13 cellular contexts compared by ENCODE assay signal in the genomic region with DNA sequence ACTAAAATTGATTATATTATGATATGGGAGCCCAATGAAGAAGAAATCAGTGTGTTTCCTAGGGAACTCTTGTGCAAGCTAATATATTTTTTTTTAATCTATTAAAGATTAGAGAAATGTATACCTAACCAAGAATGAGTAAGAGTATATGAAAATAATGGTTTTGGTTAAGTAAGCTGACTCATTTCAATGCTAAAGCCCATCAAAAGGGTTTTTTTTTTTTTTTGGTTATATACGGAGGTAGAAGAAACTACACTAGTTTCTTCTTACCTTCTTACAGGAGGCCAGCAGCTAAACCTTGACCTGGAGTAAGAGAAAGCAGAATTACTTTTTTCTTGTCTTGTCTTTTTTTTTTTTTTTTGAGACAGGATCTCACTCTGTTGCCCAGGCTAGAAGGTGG. TPM values are rescaled to one million over a fixed set of nuclear protein-coding genes. Genes with fewer than 3 reads are reported as not detected.
A peak's percentile ranks its signal among the peaks of the same experiment; 100 is the strongest.
DNase-seq lines count a peak whose midpoint lies in the region; ATAC-seq and TF ChIP-seq lines count a peak whose summit lies in the region.
"Had no signal": no experiment of that assay in that cellular context is flagged by ENCODE, and none has a peak within 500 bp of the region (broad histone marks: within the 10 kb centered on the region; RNA-seq: fewer than 3 reads in every experiment).

No MANE protein-coding gene starts in this region.

- no peaks in the 10 kb centered on the region for H3K4me1 Mint-ChIP-seq in nephron progenitor cell
- H3K4me1 Mint-ChIP-seq: immature natural killer cell had no signal

- peaks cover 35% of the 10 kb centered on the region for H3F3A ChIP-seq in DOHH2 (ENCODE audit: control insufficient read depth, insufficient read depth)

- no peaks in the 10 kb centered on the region for H4K20me1 ChIP-seq in DOHH2 (ENCODE audit: control insufficient read depth, insufficient read depth, low read depth, low read length)

- H3K36me3 ChIP-seq in DOHH2 (ENCODE audit: control insufficient read depth, low read length) (peaks cover 6% of the 10 kb centered on the region; the same call in 1 of the 2 replicates), SJCRH30 (0 out of 2 replicates have a peak, but pooled peaks cover 6% of the 10 kb centered on the region)

- peak overlapping the region; percentile 93 for H3K4me2 ChIP-seq in DOHH2 (ENCODE audit: low read length)

- no peak for TF ChIP-seq CTCF in DOHH2 (IDR thresholded peaks at IDR 0.05; ENCODE audit: low read depth, low read length, poor library complexity, severe bottlenecking)
- no peak for TF ChIP-seq CTCF in nephron progenitor cell (IDR thresholded peaks at IDR 0.05)

- H3K9me3 ChIP-seq in DOHH2 (ENCODE audit: control insufficient read depth, insufficient read depth, low read length) (no peaks in the 10 kb centered on the region), SJCRH30 (replicated peaks) (no peaks in the 10 kb centered on the region)
- H3K9me3 ChIP-seq: body of pancreas had no signal

- H3K9me2 ChIP-seq in DOHH2 (replicated peaks; ENCODE audit: control insufficient read depth, low read length) = no peaks in the 10 kb centered on the region

- no peaks in the 10 kb centered on the region for H3K27me3 Mint-ChIP-seq in nephron progenitor cell (ENCODE audit: low read depth, poor library complexity)

- no peak overlapping the region for H3K27ac Mint-ChIP-seq in nephron progenitor cell
- H3K27ac Mint-ChIP-seq: immature natural killer cell, natural killer cell had no signal

- no peaks in the 10 kb centered on the region for H3K36me3 Mint-ChIP-seq in nephron progenitor cell (ENCODE audit: low read depth)
- H3K36me3 Mint-ChIP-seq: immature natural killer cell, natural killer cell had no signal

- H3K9me3 Mint-ChIP-seq in nephron progenitor cell = no peaks in the 10 kb centered on the region
- H3K9me3 Mint-ChIP-seq: immature natural killer cell, natural killer cell had no signal

- H3K79me2 ChIP-seq in DOHH2 (ENCODE audit: control insufficient read depth, low read length) = peaks cover 90% of the 10 kb centered on the region

- ATAC-seq in GM18907 (IDR thresholded peaks at IDR 0.05; ENCODE audit: unreplicated experiment) (peak; percentile 89), GM21825 (IDR thresholded peaks at IDR 0.05; ENCODE audit: unreplicated experiment) (peak; percentile 64), HG03280 (IDR thresholded peaks at IDR 0.05; ENCODE audit: unreplicated experiment) (peak; percentile 78)
- ATAC-seq: body of pancreas, HCT116, natural killer cell had no signal

- H3K27ac ChIP-seq in DOHH2 (ENCODE audit: low read depth, low read length) = no peak overlapping the region
- H3K27ac ChIP-seq in SJCRH30 = no peak overlapping the region
- H3K27ac ChIP-seq: body of pancreas had no signal

- H3K4me3 ChIP-seq in DOHH2 (ENCODE audit: low read length) (no peak overlapping the region), SJCRH30 (no peak overlapping the region)
- H3K4me3 ChIP-seq: body of pancreas had no signal

- no peak for DNase-seq in inferior parietal cortex (ENCODE audit: extremely low spot score)
- no peak for DNase-seq in RPMI8226
- no peak for DNase-seq in SJCRH30
- no peak for DNase-seq in nephron progenitor cell
- DNase-seq: body of pancreas, immature natural killer cell, natural killer cell, NCI-H524 treated with DMSO at 0.1 percent for 48 hours had no signal

- H3K4me1 ChIP-seq in DOHH2 (ENCODE audit: control insufficient read depth, low read length) (peaks cover 69% of the 10 kb centered on the region), SJCRH30 (no peaks in the 10 kb centered on the region)

- H3K4me3 Mint-ChIP-seq in nephron progenitor cell = no peak overlapping the region
- H3K4me3 Mint-ChIP-seq: immature natural killer cell, natural killer cell had no signal

- H3K27me3 ChIP-seq in DOHH2 (ENCODE audit: control insufficient read depth, low read length) (no peaks in the 10 kb centered on the region), SJCRH30 (no peaks in the 10 kb centered on the region)
- H3K27me3 ChIP-seq: body of pancreas had no signal

RNA-seq across cellular contexts. Expression of gene RUFY3, which starts 27.5 kb away (rescaled TPM):
- total RNA-seq in SJCRH30 (2014; rRNA removed; shearing (Covaris generic)) = 64.4 and 70.3 TPM in 2 replicates
